In the genomic region with DNA sequence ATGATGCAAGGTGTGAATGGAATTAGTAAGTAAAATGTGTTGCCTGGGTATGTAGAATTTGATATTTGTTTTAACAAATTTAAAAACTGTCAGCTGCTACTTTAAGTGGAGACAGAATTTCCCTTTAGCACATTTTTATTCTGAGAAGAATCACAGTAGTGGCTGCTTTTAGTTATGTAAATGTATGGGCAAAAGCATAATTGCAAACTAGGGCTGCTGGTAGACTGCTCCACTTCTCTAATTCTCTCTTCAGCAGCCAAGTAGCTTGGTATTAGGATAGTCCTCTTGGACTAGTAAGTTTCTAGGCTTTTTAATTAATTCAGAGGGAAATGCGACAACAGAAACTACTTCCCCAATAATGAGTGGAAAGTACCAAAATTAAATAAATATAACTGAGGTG, we compare ENCODE assay signal across 28 cellular contexts. TPM values are rescaled to one million over a fixed set of nuclear protein-coding genes. Genes with fewer than 3 reads are reported as not detected.
A peak's percentile ranks its signal among the peaks of the same experiment; 100 is the strongest.
DNase-seq lines count a peak whose midpoint lies in the region; ATAC-seq, FAIRE-seq and TF ChIP-seq lines count a peak whose summit lies in the region.
"Had no signal": no experiment of that assay in that cellular context is flagged by ENCODE, and none has a peak within 500 bp of the region (broad histone marks: within the 10 kb centered on the region; RNA-seq: fewer than 3 reads in every experiment).

No MANE protein-coding gene starts in this region.

- H3K4me3 ChIP-seq in IMR-90 (ENCODE audit: insufficient read depth, low read depth, low read length) (no peak overlapping the region), H1 (ENCODE audit: extremely low read depth in 1 of 4, insufficient read depth in 2 of 4, low read depth in 3 of 4, low read length in 4 of 4) (peak overlapping the region in 1 of 4 experiments; percentile 1; a peak in 1 of 8 replicates), osteoblast (ENCODE audit: insufficient read depth, low read length) (no peak overlapping the region)
- H3K4me3 ChIP-seq: cardiac muscle cell, lower lobe of right lung, neural progenitor cell, tibial nerve had no signal

- WGBS in IMR-90 (ENCODE audit: extremely low coverage in 2 of 2, insufficient read length in 1 of 2), 2 experiments = no CpG with 5 or more reads among the region's 1 CpG
- WGBS in H1 (ENCODE audit: extremely low coverage in 1 of 2, insufficient coverage in 1 of 2, insufficient read length in 1 of 2, insufficient replicate concordance in 2 of 2, low coverage in 1 of 2, low lambda C conversion rate in 2 of 2, missing lambda C conversion rate in 1 of 2), 2 experiments = 70% methylated on average over 1 of the region's 1 CpG; no CpG with 5 or more reads in 1 of the 2 experiments

- TF ChIP-seq CTCF in IMR-90 (conservative IDR thresholded peaks at IDR 0.05; ENCODE audit: low read depth, low read length) = no peak
- no peak for TF ChIP-seq CTCF in H1 (IDR thresholded peaks at IDR 0.05; ENCODE audit: control extremely low read depth in 1 of 3, insufficient read depth in 1 of 3, low read depth in 1 of 3, low read length in 3 of 3)
- TF ChIP-seq CTCF in osteoblast (IDR thresholded peaks at IDR 0.05; ENCODE audit: extremely low read depth, low read depth, low read length) = no peak

- ATAC-seq in GM18867 (IDR thresholded peaks at IDR 0.05; ENCODE audit: unreplicated experiment) (peak; percentile 40), IMR-90 (ENCODE audit: low read depth) (peak; percentile 22; the same call in 1 of the 2 replicates), HG03097 (IDR thresholded peaks at IDR 0.05; ENCODE audit: low FRiP score, unreplicated experiment) (no peak), GM19035 (IDR thresholded peaks at IDR 0.05; ENCODE audit: unreplicated experiment) (no peak)
- ATAC-seq: sciatic nerve; stimulated activated naive CD8-positive, alpha-beta T cell treated with anti-CD3 and anti-CD28 coated beads, Interleukin-15, amount 100 ng/mL, for 72 hours had no signal

- H3K56ac ChIP-seq in IMR-90 (ENCODE audit: extremely low read depth, insufficient read depth, low read length) (no peak overlapping the region), H1 (replicated peaks; ENCODE audit: insufficient read length, low read depth, low read length) (no peak overlapping the region)

- H2AK5ac ChIP-seq in IMR-90 (ENCODE audit: low read depth, low read length) (no peak overlapping the region), H1 (ENCODE audit: low read depth, low read length) (no peak overlapping the region)

- H3K4me1 ChIP-seq in IMR-90 (ENCODE audit: control insufficient read depth, insufficient read depth, low read length) (peaks cover 2% of the 10 kb centered on the region; the same call in 1 of the 2 replicates), H1 (replicated peaks in 1 of 4; ENCODE audit: control insufficient read depth in 3 of 4, insufficient read depth in 4 of 4, low read length in 3 of 4) (peaks cover 0 to 8% (median 2%) of the 10 kb centered on the region in 4 experiments; a peak in 3 of 7 replicates), osteoblast (ENCODE audit: insufficient read depth, low read length) (peaks cover 7% of the 10 kb centered on the region)
- H3K4me1 ChIP-seq: lower lobe of right lung, neural progenitor cell, tibial nerve had no signal

- H3K27ac ChIP-seq in IMR-90 (ENCODE audit: insufficient read depth, low read length) = no peak overlapping the region
- H3K27ac ChIP-seq in H1 (ENCODE audit: low read depth, low read length) = no peak overlapping the region; the same call in 1 of the 2 replicates
- no peak overlapping the region for H3K27ac ChIP-seq in osteoblast (ENCODE audit: low read depth, low read length)
- H3K27ac ChIP-seq: cardiac muscle cell, lower lobe of right lung, neural progenitor cell, tibial nerve had no signal

- H3K4ac ChIP-seq in IMR-90 (ENCODE audit: low read depth, low read length) = no peak overlapping the region
- H3K4ac ChIP-seq in H1 (replicated peaks; ENCODE audit: insufficient read length, low read depth, low read length) = no peak overlapping the region

- in situ Hi-C loops in IMR-90 (cut with MboI; ENCODE audit: low sequenced_read_pairs) = no loop called here

- TF ChIP-seq POLR2A in IMR-90 (IDR thresholded peaks at IDR 0.05; ENCODE audit: low read depth, low read length) (no peak), H1 (IDR thresholded peaks at IDR 0.05; ENCODE audit: control extremely low read depth in 1 of 2, low read depth in 2 of 2, low read length in 2 of 2) (no peak)

- no peaks in the 10 kb centered on the region for H3K27me3 ChIP-seq in IMR-90 (ENCODE audit: control insufficient read depth, insufficient read depth, low read length)
- H3K27me3 ChIP-seq in H1 (replicated peaks in 1 of 4; ENCODE audit: control insufficient read depth in 3 of 4, extremely low read depth in 1 of 4, insufficient read depth in 3 of 4, low read length in 3 of 4) = no peaks in the 10 kb centered on the region
- no peaks in the 10 kb centered on the region for H3K27me3 ChIP-seq in osteoblast (ENCODE audit: insufficient read depth, low read length)
- H3K27me3 ChIP-seq: cardiac muscle cell, neural progenitor cell, tibial nerve had no signal

- H3K4me1 Mint-ChIP-seq in activated naive CD8-positive, alpha-beta T cell treated with anti-CD3 and anti-CD28 coated beads for 36 hours = peaks cover 13% of the 10 kb centered on the region
- H3K4me1 Mint-ChIP-seq: endodermal cell, neural progenitor cell had no signal

- no peaks in the 10 kb centered on the region for H3K79me2 ChIP-seq in H1 (ENCODE audit: control insufficient read depth in 1 of 2, insufficient read depth in 2 of 2, low read length in 2 of 2)
- no peaks in the 10 kb centered on the region for H3K79me2 ChIP-seq in osteoblast (ENCODE audit: insufficient read depth, low read length)

- no peak overlapping the region for H2AK9ac ChIP-seq in IMR-90 (replicated peaks; ENCODE audit: low read depth, low read length, poor library complexity)

- H3K9me3 ChIP-seq in IMR-90 (ENCODE audit: control insufficient read depth, insufficient read depth, low read length) = no peaks in the 10 kb centered on the region
- no peaks in the 10 kb centered on the region; a peak in 1 of 4 replicates for H3K9me3 ChIP-seq in H1 (ENCODE audit: insufficient read depth in 2 of 2, low read depth in 1 of 2, low read length in 1 of 2)
- no peaks in the 10 kb centered on the region for H3K9me3 ChIP-seq in osteoblast (ENCODE audit: low read depth, low read length)
- H3K9me3 ChIP-seq: lower lobe of right lung, tibial nerve had no signal

- no peak overlapping the region for H3K14ac ChIP-seq in IMR-90 (replicated peaks; ENCODE audit: low read depth, low read length)
- no peak overlapping the region for H3K14ac ChIP-seq in H1 (ENCODE audit: insufficient read length)

- no peaks in the 10 kb centered on the region for H3K79me1 ChIP-seq in IMR-90 (ENCODE audit: low read depth in 1 of 2, low read length in 2 of 2)
- H3K79me1 ChIP-seq in H1 (ENCODE audit: low read depth, low read length) = no peaks in the 10 kb centered on the region

- TF ChIP-seq EP300 in H1 (IDR thresholded peaks at IDR 0.05; ENCODE audit: borderline replicate concordance in 1 of 2, low read depth in 2 of 2, low read length in 2 of 2) = no peak

- no peaks in the 10 kb centered on the region for H3K9me3 Mint-ChIP-seq in activated naive CD8-positive, alpha-beta T cell treated with anti-CD3 and anti-CD28 coated beads for 36 hours
- H3K9me3 Mint-ChIP-seq: activated T-cell treated with anti-CD3 and anti-CD28 coated beads, Interleukin-2, amount 50 U/mL, for 24 hours; CD4-positive, CD25-positive, alpha-beta regulatory T cell; IgD-negative memory B cell; neural progenitor cell; stimulated activated naive CD8-positive, alpha-beta T cell treated with anti-CD3 and anti-CD28 coated beads, Interleukin-15, amount 100 ng/mL, for 72 hours had no signal

- H2BK20ac ChIP-seq in IMR-90 (ENCODE audit: low read depth, low read length) (no peak overlapping the region), H1 (ENCODE audit: low read length) (no peak overlapping the region)

- POLR2A ChIA-PET in IMR-90 (lab: Charles Lee; ENCODE audit: unreplicated experiment) (no interaction called here), H1 (lab: Charles Lee; ENCODE audit: partially characterized antibody) (interaction anchor here (1.3 to 2.8 kb wide), 3 partner anchors 10 to 118 kb away, joined by 3 to 20 read pairs (median 10); a partner anchor contains a TSS)

- H3K9me1 ChIP-seq in IMR-90 (ENCODE audit: insufficient read depth, low read length) = no peaks in the 10 kb centered on the region

- dilution Hi-C loops in IMR-90 (cut with HindIII; ENCODE audit: low sequenced_read_pairs, unreplicated experiment) = no loop called here

- no peak overlapping the region for H2BK15ac ChIP-seq in IMR-90 (ENCODE audit: low read depth, low read length)
- H2BK15ac ChIP-seq in H1 (ENCODE audit: low read length) = no peak overlapping the region

- H4K8ac ChIP-seq in IMR-90 (ENCODE audit: low read depth in 2 of 2, low read length in 2 of 2) (no peak overlapping the region), H1 (ENCODE audit: extremely low read depth, insufficient read depth, low read length) (no peak overlapping the region)

- H4K20me1 ChIP-seq in IMR-90 (ENCODE audit: insufficient read depth, low read length) = no peaks in the 10 kb centered on the region
- H4K20me1 ChIP-seq in H1 (replicated peaks in 1 of 2; ENCODE audit: control insufficient read depth in 1 of 2, insufficient read depth in 2 of 2, low read length in 2 of 2) = no peaks in the 10 kb centered on the region
- no peaks in the 10 kb centered on the region for H4K20me1 ChIP-seq in osteoblast (ENCODE audit: insufficient read depth, low read length)

- H2AFZ ChIP-seq in IMR-90 (replicated peaks; ENCODE audit: low read length, poor library complexity) = no peak overlapping the region
- H2AFZ ChIP-seq in H1 (ENCODE audit: low read length) = no peak overlapping the region
- peak overlapping the region; percentile 36 for H2AFZ ChIP-seq in osteoblast (ENCODE audit: low read length)
- H2AFZ ChIP-seq: neural progenitor cell had no signal

- FAIRE-seq in H1 (lab: Jason Lieb, UNC) = no peak
- FAIRE-seq: G401.6 had no signal

- TF ChIP-seq RAD21 in IMR-90 (IDR thresholded peaks at IDR 0.05; ENCODE audit: low read length) (no peak), H1 (IDR thresholded peaks at IDR 0.05 in 1 of 2, conservative IDR thresholded peaks at IDR 0.05 in 1 of 2; ENCODE audit: low read depth in 2 of 2, low read length in 2 of 2) (no peak)

- H3K23ac ChIP-seq in IMR-90 (ENCODE audit: low read depth, low read length) = no peak overlapping the region
- H3K23ac ChIP-seq in H1 (ENCODE audit: insufficient read length) = no peak overlapping the region

- intact Hi-C loops in IMR-90 (cut with micrococcal nuclease) = loop anchor here (2.0 kb wide), 1 partner anchor 467 kb away; no protein-coding TSS in a partner anchor

- H3K36me3 ChIP-seq in IMR-90 (ENCODE audit: control insufficient read depth, insufficient read depth, low read length) (no peaks in the 10 kb centered on the region), H1 (ENCODE audit: control insufficient read depth in 2 of 4, insufficient read depth in 4 of 4, low read length in 3 of 4) (0 out of 8 replicates have a peak, but pooled peaks cover 0 to 2% (median 0%) of the 10 kb centered on the region in 4 experiments), osteoblast (ENCODE audit: insufficient read depth, low read length) (no peaks in the 10 kb centered on the region)
- H3K36me3 ChIP-seq: cardiac muscle cell, lower lobe of right lung, neural progenitor cell, tibial nerve had no signal

- CTCF ChIA-PET in IMR-90 (lab: Yijun Ruan, JAX) (interaction anchor here (1.4 kb wide), 1 partner anchor 8 kb away, joined by 4 read pairs; no protein-coding TSS in a partner anchor), H1 (lab: Charles Lee; ENCODE audit: partially characterized antibody) (interaction anchor here (1.0 to 3.3 kb wide), 4 partner anchors 9 to 192 kb away, joined by 3 to 12 read pairs (median 6); a partner anchor contains a TSS)

- H2BK12ac ChIP-seq in H1 (ENCODE audit: low read depth, low read length) = no peak overlapping the region

- H3K36me3 Mint-ChIP-seq in activated naive CD8-positive, alpha-beta T cell treated with anti-CD3 and anti-CD28 coated beads for 36 hours = no peaks in the 10 kb centered on the region
- H3K36me3 Mint-ChIP-seq: CD4-positive, CD25-positive, alpha-beta regulatory T cell; IgD-negative memory B cell; neural progenitor cell had no signal

- no peak overlapping the region for H4K5ac ChIP-seq in IMR-90 (ENCODE audit: low read depth, low read length)
- H4K5ac ChIP-seq in H1 (ENCODE audit: insufficient read length, low read depth, low read length) = peak overlapping the region; percentile 77

- H3K18ac ChIP-seq in IMR-90 (ENCODE audit: low read depth, low read length) (no peak overlapping the region), H1 (ENCODE audit: extremely low read depth, low read length) (no peak overlapping the region; the same call in 1 of the 2 replicates)

- no peak overlapping the region for H3K4me3 Mint-ChIP-seq in activated naive CD8-positive, alpha-beta T cell treated with anti-CD3 and anti-CD28 coated beads for 36 hours
- H3K4me3 Mint-ChIP-seq: activated T-cell treated with anti-CD3 and anti-CD28 coated beads, Interleukin-2, amount 50 U/mL, for 24 hours; CD4-positive, CD25-positive, alpha-beta regulatory T cell; endodermal cell; IgD-negative memory B cell; neural progenitor cell; stimulated activated naive CD8-positive, alpha-beta T cell treated with anti-CD3 and anti-CD28 coated beads, Interleukin-15, amount 100 ng/mL, for 72 hours had no signal

- H3K27ac Mint-ChIP-seq in activated naive CD8-positive, alpha-beta T cell treated with anti-CD3 and anti-CD28 coated beads for 36 hours = no peak overlapping the region
- H3K27ac Mint-ChIP-seq: activated T-cell treated with anti-CD3 and anti-CD28 coated beads, Interleukin-2, amount 50 U/mL, for 24 hours; CD4-positive, CD25-positive, alpha-beta regulatory T cell; endodermal cell; IgD-negative memory B cell; neural progenitor cell; stimulated activated naive CD8-positive, alpha-beta T cell treated with anti-CD3 and anti-CD28 coated beads, Interleukin-15, amount 100 ng/mL, for 72 hours had no signal

- no peaks in the 10 kb centered on the region for H3K27me3 Mint-ChIP-seq in activated naive CD8-positive, alpha-beta T cell treated with anti-CD3 and anti-CD28 coated beads for 36 hours
- H3K27me3 Mint-ChIP-seq: activated T-cell treated with anti-CD3 and anti-CD28 coated beads, Interleukin-2, amount 50 U/mL, for 24 hours; IgD-negative memory B cell; stimulated activated naive CD8-positive, alpha-beta T cell treated with anti-CD3 and anti-CD28 coated beads, Interleukin-15, amount 100 ng/mL, for 72 hours had no signal

- no peaks in the 10 kb centered on the region for H3K23me2 ChIP-seq in H1 (ENCODE audit: low read depth, low read length)

- H2BK120ac ChIP-seq in IMR-90 (ENCODE audit: low read depth, low read length) = no peak overlapping the region; the same call in 1 of the 2 replicates
- no peak overlapping the region for H2BK120ac ChIP-seq in H1 (replicated peaks; ENCODE audit: low read depth, low read length)

- DNase-seq in IMR-90 (no peak), H1 (ENCODE audit: low read depth in 1 of 2, low spot score in 2 of 2) (no peak), osteoblast (ENCODE audit: insufficient read length, low spot score, missing footprints) (no peak), NAMALWA (ENCODE audit: low spot score) (no peak)
- DNase-seq in activated naive CD8-positive, alpha-beta T cell treated with anti-CD3 and anti-CD28 coated beads for 36 hours = no peak
- DNase-seq: activated CD4-positive, alpha-beta T cell treated with anti-CD3 and anti-CD28 coated beads for 4 hours; activated naive CD4-positive, alpha-beta T cell treated with Interleukin-2 at 50 U/mL for 16 hours; activated T-cell treated with anti-CD3 and anti-CD28 coated beads, Interleukin-2, amount 50 U/mL, for 24 hours; amniotic stem cell; CD4-positive, CD25-positive, alpha-beta regulatory T cell; DMS153; endodermal cell; lower lobe of right lung; MM.1S; NCI-H1436 treated with DMSO at 0.1 percent for 48 hours; NCI-H524; stimulated activated CD4-positive, alpha-beta T cell treated with anti-CD3 and anti-CD28 coated beads, Interleukin-15, amount 100 ng/mL, for 24 hours; stimulated activated naive CD8-positive, alpha-beta T cell treated with anti-CD3 and anti-CD28 coated beads, Interleukin-15, amount 100 ng/mL, for 72 hours; T-helper 2 cell had no signal

- H4K91ac ChIP-seq in IMR-90 (ENCODE audit: insufficient read depth, low read depth, low read length) (no peak overlapping the region), H1 (replicated peaks; ENCODE audit: insufficient read length, low read length) (no peak overlapping the region)

- H2BK5ac ChIP-seq in IMR-90 (ENCODE audit: low read depth, low read length, poor library complexity, severe bottlenecking) (no peak overlapping the region), H1 (ENCODE audit: low read depth, low read length) (0 out of 2 replicates have a peak overlapping the region, but pooled peaks have one; percentile 80)

- H3K4me2 ChIP-seq in IMR-90 (ENCODE audit: low read depth, low read length) (no peak overlapping the region), H1 (ENCODE audit: insufficient read depth in 1 of 2, low read depth in 2 of 2, low read length in 2 of 2) (peak overlapping the region in 1 of 2 experiments; percentile 27; a peak in 1 of 4 replicates), osteoblast (ENCODE audit: insufficient read depth, low read length) (no peak overlapping the region)
- H3K4me2 ChIP-seq: neural progenitor cell had no signal

- H3K9ac ChIP-seq in IMR-90 (ENCODE audit: low read depth, low read length) (no peak overlapping the region), H1 (replicated peaks in 1 of 4; ENCODE audit: extremely low read depth in 1 of 4, low read depth in 3 of 4, low read length in 3 of 4) (no peak overlapping the region)
- H3K9ac ChIP-seq: neural progenitor cell had no signal

- no TSS peak for BruUV-seq in IMR-90 (replicated peaks; lab: Mats Ljungman, UMichigan)

RNA-seq across cellular contexts. Expression of a gene that starts 9.0 kb away (rescaled TPM):
- 113 and 288 TPM in 2 replicates for total RNA-seq in IMR-90 (2012; rRNA removed)
- polyA plus RNA-seq in IMR-90 (2012; rRNA removed) = 69.4 and 80.4 TPM in 2 replicates
- 6.5 and 9.4 TPM in 2 replicates for polyA plus RNA-seq in IMR-90 (2012; cell fraction: cytosol; rRNA removed)
- 2.9 and 26.4 TPM in 2 replicates for polyA plus RNA-seq in IMR-90 (2012; cell fraction: nucleus; rRNA removed; ENCODE audit: low replicate concordance)
- total RNA-seq in H1 (2021; fragmentation: NEBNext Ultra II Directional; extraction: Animal tissue kit (Norgen Biotek cat#: 25700)) = 185 and 210 TPM in 2 replicates
- polyA plus RNA-seq in H1 (2011; rRNA removed) = 45.5 and 59.6 TPM in 2 replicates
- polyA plus RNA-seq in H1 (2011; cell fraction: cytosol; rRNA removed) = 145 TPM
- 11.1 TPM for polyA plus RNA-seq in H1 (2011; cell fraction: nucleus; rRNA removed)
- 119 to 148 TPM (median 132 TPM) in 4 replicates for polyA plus RNA-seq in H1 (2012, experiment 1 of 2)
- 12.0 TPM for polyA plus RNA-seq in H1 (2012, experiment 2 of 2)
- 113 TPM for polyA plus RNA-seq in H1 (2013, experiment 1 of 2)
- polyA plus RNA-seq in H1 (2013, experiment 2 of 2) = 118 TPM
- polyA minus RNA-seq in H1 (2011; rRNA and poly(A)+ RNA removed) = 57.4 and 74.1 TPM in 2 replicates
- 88.8 TPM for polyA minus RNA-seq in H1 (2011; cell fraction: cytosol; rRNA and poly(A)+ RNA removed)
- polyA minus RNA-seq in H1 (2011; cell fraction: nucleus; rRNA and poly(A)+ RNA removed) = 88.7 TPM
- total RNA-seq in osteoblast = 94.9 and 105 TPM in 2 replicates
- total RNA-seq in activated naive CD8-positive, alpha-beta T cell treated with anti-CD3 and anti-CD28 coated beads for 36 hours = 100 to 1,000 TPM; 179 to 181 TPM

RNA-seq across cellular contexts. Expression of a gene that starts 57.5 kb away (rescaled TPM):
- 43.7 and 76.1 TPM in 2 replicates for total RNA-seq in IMR-90 (2012; rRNA removed)
- polyA plus RNA-seq in IMR-90 (2012; rRNA removed) = 38.2 and 47.9 TPM in 2 replicates
- 10.2 and 21.2 TPM in 2 replicates for polyA plus RNA-seq in IMR-90 (2012; cell fraction: cytosol; rRNA removed)
- 18.8 and 53.5 TPM in 2 replicates for polyA plus RNA-seq in IMR-90 (2012; cell fraction: nucleus; rRNA removed; ENCODE audit: low replicate concordance)
- 80.9 and 85.2 TPM in 2 replicates for total RNA-seq in H1 (2021; fragmentation: NEBNext Ultra II Directional; extraction: Animal tissue kit (Norgen Biotek cat#: 25700))
- polyA plus RNA-seq in H1 (2011; rRNA removed) = 37.1 and 50.6 TPM in 2 replicates
- 64.6 TPM for polyA plus RNA-seq in H1 (2011; cell fraction: cytosol; rRNA removed)
- polyA plus RNA-seq in H1 (2011; cell fraction: nucleus; rRNA removed) = 62.5 TPM
- 51.7 to 107 TPM (median 68.0 TPM) in 4 replicates for polyA plus RNA-seq in H1 (2012, experiment 1 of 2)
- 9.3 TPM for polyA plus RNA-seq in H1 (2012, experiment 2 of 2)
- 56.1 TPM for polyA plus RNA-seq in H1 (2013, experiment 1 of 2)
- 53.1 TPM for polyA plus RNA-seq in H1 (2013, experiment 2 of 2)
- 109 and 110 TPM in 2 replicates for polyA minus RNA-seq in H1 (2011; rRNA and poly(A)+ RNA removed)
- polyA minus RNA-seq in H1 (2011; cell fraction: cytosol; rRNA and poly(A)+ RNA removed) = 52.8 TPM
- 75.8 TPM for polyA minus RNA-seq in H1 (2011; cell fraction: nucleus; rRNA and poly(A)+ RNA removed)
- 48.6 and 52.8 TPM in 2 replicates for total RNA-seq in osteoblast
- total RNA-seq in activated naive CD8-positive, alpha-beta T cell treated with anti-CD3 and anti-CD28 coated beads for 36 hours = 10 to 100 TPM; 68.7 to 71.5 TPM

Comparison
In these comparisons a context has a peak if more than half of its experiments do, and no peak if none do; other contexts are left out.
1. ATAC-seq: peak in GM18867 (single experiment) and IMR-90 (single experiment); none in HG03097 (single experiment) and GM19035 (single experiment).